8 cellular contexts compared by ENCODE assay signal in genomic region chr15:24292837-24293236, GRCh38.
"Had no signal": no experiment of that assay in that cellular context is flagged by ENCODE, and none has a peak within 500 bp of the region (broad histone marks: within the 10 kb centered on the region; RNA-seq: fewer than 3 reads in every experiment).

No MANE protein-coding gene starts in this region.

- DNase-seq: GM23248, GOT3, H7, HCEC 1CT, IMR-90, KG1 had no signal

- H2AFZ ChIP-seq: GM23248 had no signal

- ATAC-seq: K562 had no signal

- H3K9ac ChIP-seq: GM23248 had no signal

- H3K4me3 ChIP-seq: GM23248, K562 had no signal

- FAIRE-seq: HTR-8/SVneo, K562 had no signal

- H3K27ac ChIP-seq: GM23248 had no signal
